ENCODE assay signal across 27 cellular contexts in the genomic region with DNA sequence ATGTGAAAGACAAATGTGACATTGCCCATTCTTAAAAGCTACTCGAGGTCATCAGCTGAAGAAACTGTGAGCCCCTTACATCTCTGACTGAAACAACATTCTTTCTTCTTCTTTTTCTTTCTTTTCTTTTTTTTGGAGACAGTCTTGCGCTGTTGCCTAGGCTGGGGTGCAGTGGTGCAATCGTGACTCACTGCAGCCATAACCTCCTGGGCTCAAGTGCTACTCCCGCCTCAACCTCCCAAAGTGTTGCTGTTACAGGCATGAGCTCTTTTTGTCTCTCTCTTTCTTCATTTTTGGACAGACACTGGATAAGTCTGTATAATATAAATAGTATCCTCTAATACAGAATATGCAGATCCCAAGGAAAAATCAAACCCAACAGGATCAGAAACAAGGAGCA.
"Had no signal": no experiment of that assay in that cellular context is flagged by ENCODE, and none has a peak within 500 bp of the region (broad histone marks: within the 10 kb centered on the region; RNA-seq: fewer than 3 reads in every experiment).

No MANE protein-coding gene starts in this region.

- H3K4me3 Mint-ChIP-seq: activated CD4-positive, alpha-beta memory T cell treated with anti-CD3 and anti-CD28 coated beads, Interleukin-2, amount 10 ng/mL, durations not matched to agents 7 days and 5 days; activated CD4-positive, alpha-beta T cell treated with anti-CD3 and anti-CD28 coated beads, Interleukin-2, amount 10 ng/mL, durations not matched to agents 7 days and 5 days; activated naive CD4-positive, alpha-beta T cell treated with anti-CD3 and anti-CD28 coated beads, Interleukin-2, amount 10 ng/mL, durations not matched to agents 7 days and 5 days; activated naive CD8-positive, alpha-beta T cell treated with anti-CD3 and anti-CD28 coated beads, Interleukin-2, amount 10 ng/mL, durations not matched to agents 7 days and 5 days; activated T-cell treated with anti-CD3 and anti-CD28 coated beads, Interleukin-2, amount 50 U/mL, for 24 hours; naive thymus-derived CD4-positive, alpha-beta T cell; neural progenitor cell; T-helper 17 cell; WTC11 had no signal

- H3K4me2 ChIP-seq: hepatocyte, neural progenitor cell had no signal

- H3K27me3 Mint-ChIP-seq: activated CD4-positive, alpha-beta memory T cell treated with anti-CD3 and anti-CD28 coated beads, Interleukin-2, amount 10 ng/mL, durations not matched to agents 7 days and 5 days; activated naive CD8-positive, alpha-beta T cell treated with anti-CD3 and anti-CD28 coated beads, Interleukin-2, amount 10 ng/mL, durations not matched to agents 7 days and 5 days; activated T-cell treated with anti-CD3 and anti-CD28 coated beads, Interleukin-2, amount 50 U/mL, for 24 hours had no signal

- H3K27ac ChIP-seq: esophagus muscularis mucosa, gastroesophageal sphincter, hepatocyte, neural progenitor cell, right atrium auricular region, suprapubic skin, tibial artery, upper lobe of right lung had no signal

- H3K4me1 Mint-ChIP-seq: activated CD4-positive, alpha-beta memory T cell treated with anti-CD3 and anti-CD28 coated beads, Interleukin-2, amount 10 ng/mL, durations not matched to agents 7 days and 5 days; activated CD4-positive, alpha-beta T cell treated with anti-CD3 and anti-CD28 coated beads, Interleukin-2, amount 10 ng/mL, durations not matched to agents 7 days and 5 days; activated naive CD4-positive, alpha-beta T cell treated with anti-CD3 and anti-CD28 coated beads, Interleukin-2, amount 10 ng/mL, durations not matched to agents 7 days and 5 days; activated naive CD8-positive, alpha-beta T cell treated with anti-CD3 and anti-CD28 coated beads, Interleukin-2, amount 10 ng/mL, durations not matched to agents 7 days and 5 days; naive thymus-derived CD4-positive, alpha-beta T cell; T-helper 17 cell; WTC11 had no signal

- ATAC-seq: gastroesophageal sphincter; left cardiac atrium; naive thymus-derived CD4-positive, alpha-beta T cell; T-helper 17 cell; WTC11 had no signal

- H3K9ac ChIP-seq: neural progenitor cell had no signal

- H3K27me3 ChIP-seq: esophagus muscularis mucosa, gastroesophageal sphincter, hepatocyte, neural progenitor cell, right atrium auricular region, suprapubic skin, tibial artery, upper lobe of right lung had no signal

- H3K4me3 ChIP-seq: esophagus muscularis mucosa, gastroesophageal sphincter, hepatocyte, neural progenitor cell, right atrium auricular region, suprapubic skin, tibial artery, upper lobe of right lung had no signal

- H3K9me3 Mint-ChIP-seq: activated CD4-positive, alpha-beta memory T cell treated with anti-CD3 and anti-CD28 coated beads, Interleukin-2, amount 10 ng/mL, durations not matched to agents 7 days and 5 days; activated CD4-positive, alpha-beta T cell treated with anti-CD3 and anti-CD28 coated beads, Interleukin-2, amount 10 ng/mL, durations not matched to agents 7 days and 5 days; activated naive CD4-positive, alpha-beta T cell treated with anti-CD3 and anti-CD28 coated beads, Interleukin-2, amount 10 ng/mL, durations not matched to agents 7 days and 5 days; activated naive CD8-positive, alpha-beta T cell treated with anti-CD3 and anti-CD28 coated beads, Interleukin-2, amount 10 ng/mL, durations not matched to agents 7 days and 5 days; activated T-cell treated with anti-CD3 and anti-CD28 coated beads, Interleukin-2, amount 50 U/mL, for 24 hours; naive thymus-derived CD4-positive, alpha-beta T cell; neural progenitor cell; WTC11 had no signal

- H3K36me3 Mint-ChIP-seq: activated naive CD4-positive, alpha-beta T cell treated with anti-CD3 and anti-CD28 coated beads, Interleukin-2, amount 10 ng/mL, durations not matched to agents 7 days and 5 days; activated naive CD8-positive, alpha-beta T cell treated with anti-CD3 and anti-CD28 coated beads, Interleukin-2, amount 10 ng/mL, durations not matched to agents 7 days and 5 days; naive thymus-derived CD4-positive, alpha-beta T cell; WTC11 had no signal

- H3K9me3 ChIP-seq: esophagus muscularis mucosa, gastroesophageal sphincter, right atrium auricular region, suprapubic skin, tibial artery, upper lobe of right lung had no signal

- H3K36me3 ChIP-seq: esophagus muscularis mucosa, gastroesophageal sphincter, neural progenitor cell, right atrium auricular region, suprapubic skin, tibial artery, upper lobe of right lung had no signal

- H3K79me2 ChIP-seq: hepatocyte had no signal

- H2AFZ ChIP-seq: hepatocyte, neural progenitor cell had no signal

- H3K4me1 ChIP-seq: esophagus muscularis mucosa, gastroesophageal sphincter, neural progenitor cell, right atrium auricular region, suprapubic skin, tibial artery, upper lobe of right lung had no signal

- H3K27ac Mint-ChIP-seq: activated CD4-positive, alpha-beta memory T cell treated with anti-CD3 and anti-CD28 coated beads, Interleukin-2, amount 10 ng/mL, durations not matched to agents 7 days and 5 days; activated CD4-positive, alpha-beta T cell treated with anti-CD3 and anti-CD28 coated beads, Interleukin-2, amount 10 ng/mL, durations not matched to agents 7 days and 5 days; activated naive CD4-positive, alpha-beta T cell treated with anti-CD3 and anti-CD28 coated beads, Interleukin-2, amount 10 ng/mL, durations not matched to agents 7 days and 5 days; activated naive CD8-positive, alpha-beta T cell treated with anti-CD3 and anti-CD28 coated beads, Interleukin-2, amount 10 ng/mL, durations not matched to agents 7 days and 5 days; activated T-cell treated with anti-CD3 and anti-CD28 coated beads, Interleukin-2, amount 50 U/mL, for 24 hours; naive thymus-derived CD4-positive, alpha-beta T cell; neural progenitor cell; T-helper 17 cell; WTC11 had no signal

- DNase-seq: activated CD4-positive, alpha-beta memory T cell treated with anti-CD3 and anti-CD28 coated beads, Interleukin-2, amount 10 ng/mL, durations not matched to agents 7 days and 5 days; activated CD4-positive, alpha-beta T cell treated with anti-CD3 and anti-CD28 coated beads for 1 hour; activated CD4-positive, alpha-beta T cell treated with anti-CD3 and anti-CD28 coated beads, Interleukin-2, amount 10 ng/mL, durations not matched to agents 7 days and 5 days; activated CD8-positive, alpha-beta memory T cell treated with anti-CD3 and anti-CD28 coated beads, Interleukin-2, amount 50 U/mL, for 48 hours; activated gamma-delta T cell; activated naive CD4-positive, alpha-beta T cell treated with anti-CD3 and anti-CD28 coated beads, Interleukin-2, amount 10 ng/mL, durations not matched to agents 7 days and 5 days; activated naive CD8-positive, alpha-beta T cell treated with anti-CD3 and anti-CD28 coated beads, Interleukin-2, amount 10 ng/mL, durations not matched to agents 7 days and 5 days; activated T-cell treated with anti-CD3 and anti-CD28 coated beads, Interleukin-2, amount 50 U/mL, for 24 hours; dermis blood vessel endothelial cell; effector CD4-positive, alpha-beta T cell; left cardiac atrium; midbrain; naive thymus-derived CD4-positive, alpha-beta T cell; occipital lobe; stimulated activated CD4-positive, alpha-beta T cell treated with anti-CD3 and anti-CD28 coated beads, Interleukin-15, amount 100 ng/mL, for 24 hours; stimulated activated CD4-positive, alpha-beta T cell treated with anti-CD3 and anti-CD28 coated beads, Interleukin-2, amount 100 ng/mL, for 24 hours; stimulated activated naive CD4-positive, alpha-beta T cell; T-helper 17 cell; tibial artery; upper lobe of right lung had no signal
